12 cellular contexts compared by ENCODE assay signal in the genomic region with DNA sequence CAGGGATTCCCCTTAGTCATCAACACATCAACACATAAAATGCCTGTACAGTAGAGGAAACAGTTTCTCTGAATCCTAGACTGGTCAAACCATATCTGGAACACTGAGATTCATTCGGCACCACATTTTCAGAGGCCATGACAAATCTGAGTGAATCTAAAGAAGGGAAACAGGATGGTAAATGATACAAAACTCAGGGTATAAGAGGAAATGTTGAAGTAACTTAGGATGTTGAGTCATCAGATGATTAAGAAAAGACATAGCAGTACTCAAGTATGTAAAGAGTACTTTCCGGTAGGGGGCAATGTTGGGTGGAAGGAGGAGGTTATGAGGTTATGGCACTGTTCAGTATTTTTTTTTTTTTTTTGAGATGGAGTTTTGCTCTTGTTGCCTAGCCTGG.
DNase-seq lines count a peak whose midpoint lies in the region; ATAC-seq and TF ChIP-seq lines count a peak whose summit lies in the region.
"Had no signal": no experiment of that assay in that cellular context is flagged by ENCODE, and none has a peak within 500 bp of the region (broad histone marks: within the 10 kb centered on the region; RNA-seq: fewer than 3 reads in every experiment).

No MANE protein-coding gene starts in this region.

- H3K4me2 ChIP-seq in PC-3 (ENCODE audit: low read length): peak overlapping the region; percentile 26; the same call in 1 of the 2 replicates

- no peak overlapping the region for H3K9ac ChIP-seq in PC-3 (ENCODE audit: low read length)
- no peak overlapping the region for H3K9ac ChIP-seq in colonic mucosa (ENCODE audit: low read depth in 2 of 2, low read length in 2 of 2)
- H3K9ac ChIP-seq: BLaER1 treated with 17β-estradiol and CSF1 and Interleukin-3, amounts not matched to agents 10 nM and 100 nM had no signal

- TF ChIP-seq CTCF in PC-3 (conservative IDR thresholded peaks at IDR 0.05; ENCODE audit: low read depth, low read length): peak; percentile 53
- TF ChIP-seq CTCF in colonic mucosa (IDR thresholded peaks at IDR 0.05): no peak

- H3K9me2 ChIP-seq in PC-3 (replicated peaks; ENCODE audit: low read length): no peaks in the 10 kb centered on the region

- H2AFZ ChIP-seq in PC-3 (ENCODE audit: low read length): no peak overlapping the region

- POLR2A ChIA-PET in PC-3 (lab: Charles Lee; ENCODE audit: unreplicated experiment): no interaction called here

- H3F3A ChIP-seq in PC-3 (ENCODE audit: low read length, unreplicated experiment): no peaks in the 10 kb centered on the region

- BruUV-seq in PC-3 (replicated peaks; lab: Mats Ljungman, UMichigan): no TSS peak

- DNase-seq in A172 (ENCODE audit: low spot score): peak; percentile 89
- peak; percentile 38 for DNase-seq in H4 (ENCODE audit: low spot score)
- peak; percentile 85 for DNase-seq in PC-3
- no peak for DNase-seq in colonic mucosa
- DNase-seq in NCI-H748 treated with DMSO at 0.1 percent for 48 hours (lab: John Stamatoyannopoulos, UW): no peak
- DNase-seq in activated CD8-positive, alpha-beta memory T cell treated with anti-CD3 and anti-CD28 coated beads for 24 hours: no peak
- DNase-seq in NCI-H1092 (lab: John Stamatoyannopoulos, UW): no peak
- DNase-seq: activated T-cell treated with anti-CD3 and anti-CD28 coated beads, Interleukin-2, amount 50 U/mL, for 24 hours; naive thymus-derived CD8-positive, alpha-beta T cell; NCI-H510A treated with DMSO at 0.1 percent for 48 hours had no signal

- H3K9me3 ChIP-seq in PC-3 (ENCODE audit: low read length) (no peaks in the 10 kb centered on the region), colonic mucosa (no peaks in the 10 kb centered on the region)

- H3K27ac ChIP-seq in PC-3 (ENCODE audit: low read length) (0 out of 2 replicates have a peak overlapping the region, but pooled peaks have one; percentile 9), colonic mucosa (no peak overlapping the region)
- H3K27ac ChIP-seq: BLaER1 treated with 17β-estradiol and CSF1 and Interleukin-3, amounts not matched to agents 10 nM and 100 nM had no signal

- H4K20me1 ChIP-seq in PC-3 (ENCODE audit: low read length): no peaks in the 10 kb centered on the region
- H4K20me1 ChIP-seq: BLaER1 treated with 17β-estradiol and CSF1 and Interleukin-3, amounts not matched to agents 10 nM and 100 nM had no signal

- ATAC-seq in PC-3 (peak; percentile 80), esophagus mucosa (peak; percentile 28)
- ATAC-seq: naive thymus-derived CD8-positive, alpha-beta T cell had no signal

- CTCF ChIA-PET in PC-3 (lab: Charles Lee): no interaction called here

- no peaks in the 10 kb centered on the region for H3K36me3 ChIP-seq in PC-3 (ENCODE audit: low read depth, low read length)
- H3K36me3 ChIP-seq in colonic mucosa: no peaks in the 10 kb centered on the region
- H3K36me3 ChIP-seq: BLaER1 treated with 17β-estradiol and CSF1 and Interleukin-3, amounts not matched to agents 10 nM and 100 nM had no signal

- H3K4me1 ChIP-seq in PC-3 (ENCODE audit: insufficient read depth, low read length) (0 out of 2 replicates have a peak, but pooled peaks cover 5% of the 10 kb centered on the region), colonic mucosa (no peaks in the 10 kb centered on the region)

- no peaks in the 10 kb centered on the region for H3K27me3 ChIP-seq in PC-3 (ENCODE audit: low read length)
- no peaks in the 10 kb centered on the region for H3K27me3 ChIP-seq in colonic mucosa
- H3K27me3 ChIP-seq: BLaER1 treated with 17β-estradiol and CSF1 and Interleukin-3, amounts not matched to agents 10 nM and 100 nM had no signal

- H3K79me2 ChIP-seq in PC-3 (ENCODE audit: low read length): no peaks in the 10 kb centered on the region

- H3K4me3 ChIP-seq in PC-3 (ENCODE audit: low read length) (no peak overlapping the region), colonic mucosa (no peak overlapping the region)
- H3K4me3 ChIP-seq: BLaER1 treated with 17β-estradiol and CSF1 and Interleukin-3, amounts not matched to agents 10 nM and 100 nM had no signal

- intact Hi-C loops in PC-3 (cut with micrococcal nuclease): loop anchor here (1.0 kb wide), 1 partner anchor 135 kb away; no protein-coding TSS in a partner anchor
- intact Hi-C loops in colonic mucosa (cut with DNase I): no loop called here

Comparison
In these comparisons a context has a peak if more than half of its experiments do, and no peak if none do; other contexts are left out.
1. DNase-seq: peak in A172 (single experiment), H4 (single experiment) and PC-3 (single experiment); none in colonic mucosa (single experiment), NCI-H748 treated with DMSO at 0.1 percent for 48 hours (single experiment), activated CD8-positive, alpha-beta memory T cell treated with anti-CD3 and anti-CD28 coated beads for 24 hours (single experiment) and NCI-H1092 (single experiment).